8 cellular contexts compared by ENCODE assay signal in genomic region chr13:19586904-19587634, GRCh38. TPM values are rescaled to one million over a fixed set of nuclear protein-coding genes. Genes with fewer than 3 reads are reported as not detected.
DNase-seq lines count a peak whose midpoint lies in the region; ATAC-seq and TF ChIP-seq lines count a peak whose summit lies in the region.

No MANE protein-coding gene starts in this region.

- intact Hi-C loops in CD4-positive, alpha-beta memory T cell (cut with micrococcal nuclease), result loop anchor here (1.0 to 5.0 kb wide), 3 partner anchors 46 to 925 kb away; partner anchors contain the start of genes MPHOSPH8 and ZMYM2

- WGBS in trophoblast cell (ENCODE audit: extremely low coverage, insufficient coverage, insufficient read length), result no CpG with 5 or more reads among the region's 17 CpGs
- WGBS in smooth muscle cell (ENCODE audit: low lambda C conversion rate), result 68% methylated on average over 17 of the region's 17 CpGs

- ATAC-seq in GM19438 (IDR thresholded peaks at IDR 0.05; ENCODE audit: low read depth, unreplicated experiment), result peak; percentile 70
- ATAC-seq in HG03469 (IDR thresholded peaks at IDR 0.05; ENCODE audit: unreplicated experiment), result peak; percentile 64

- H4K8ac ChIP-seq in trophoblast cell (ENCODE audit: low read depth, low read length), result no peak overlapping the region

- H3K18ac ChIP-seq in trophoblast cell (ENCODE audit: low read length), result no peak overlapping the region

- H3K14ac ChIP-seq in trophoblast cell (ENCODE audit: low read length), result no peak overlapping the region

- H2AFZ ChIP-seq in trophoblast cell (ENCODE audit: insufficient read depth, low read length, poor library complexity), result no peak overlapping the region
- no peak overlapping the region for H2AFZ ChIP-seq in smooth muscle cell (ENCODE audit: low read depth)

- H3K27ac ChIP-seq in CD4-positive, alpha-beta memory T cell (ENCODE audit: low read depth, low read length), result peak overlapping the region; percentile 51
- H3K27ac ChIP-seq in trophoblast cell (ENCODE audit: low read depth, low read length) (no peak overlapping the region), smooth muscle cell (ENCODE audit: low read depth) (no peak overlapping the region)

- no peaks in the 10 kb centered on the region for H3K79me1 ChIP-seq in trophoblast cell (ENCODE audit: low read length)

- H2BK12ac ChIP-seq in trophoblast cell (ENCODE audit: low read length), result no peak overlapping the region

- peaks cover 22% of the 10 kb centered on the region for H3K4me1 ChIP-seq in CD4-positive, alpha-beta memory T cell (ENCODE audit: insufficient read depth, low read length)
- no peaks in the 10 kb centered on the region for H3K4me1 ChIP-seq in trophoblast cell (ENCODE audit: control insufficient read depth in 1 of 2, insufficient read depth in 2 of 2, low read length in 2 of 2)
- no peaks in the 10 kb centered on the region for H3K4me1 ChIP-seq in smooth muscle cell (ENCODE audit: low read depth)

- H3K4me1 Mint-ChIP-seq in CD4-positive, alpha-beta memory T cell, result peaks cover 19 to 25% (median 23%) of the 10 kb centered on the region in 4 donors
- peaks cover 20% of the 10 kb centered on the region for H3K4me1 Mint-ChIP-seq in T-helper 2 cell treated with Interferon-gamma antibody and Interleukin-4, amounts not matched to agents 5 μg/mL and 100 μg/mL, for 36 hours (ENCODE audit: low read depth)

- H2AK5ac ChIP-seq in trophoblast cell (ENCODE audit: low read length), result no peak overlapping the region

- no peak overlapping the region for H2BK5ac ChIP-seq in trophoblast cell (ENCODE audit: low read depth, low read length, poor library complexity)

- no peaks in the 10 kb centered on the region for H3K36me3 ChIP-seq in CD4-positive, alpha-beta memory T cell (ENCODE audit: insufficient read depth, low read length)
- no peaks in the 10 kb centered on the region for H3K36me3 ChIP-seq in trophoblast cell (ENCODE audit: control insufficient read depth in 1 of 2, insufficient read depth in 2 of 2, low read length in 2 of 2)
- no peaks in the 10 kb centered on the region for H3K36me3 ChIP-seq in smooth muscle cell (ENCODE audit: low read depth)

- no peak overlapping the region for H3K23ac ChIP-seq in trophoblast cell (ENCODE audit: low read length)

- H3K36me3 Mint-ChIP-seq in CD4-positive, alpha-beta memory T cell, result no peaks in the 10 kb centered on the region
- peaks cover 3% of the 10 kb centered on the region for H3K36me3 Mint-ChIP-seq in T-helper 2 cell treated with Interferon-gamma antibody and Interleukin-4, amounts not matched to agents 5 μg/mL and 100 μg/mL, for 36 hours (ENCODE audit: low read depth)

- peak overlapping the region; percentile 50 to 57 for H3K4me3 ChIP-seq in CD4-positive, alpha-beta memory T cell (ENCODE audit: low read length in 2 of 2)
- H3K4me3 ChIP-seq in astrocyte of the spinal cord (ENCODE audit: low read depth, low read length) (no peak overlapping the region), trophoblast cell (ENCODE audit: low read depth, low read length) (no peak overlapping the region), smooth muscle cell (no peak overlapping the region)

- DNase-seq in CD4-positive, alpha-beta memory T cell, result peak; percentile 68 to 88 (median 74)
- peak; percentile 77 for DNase-seq in T-helper 2 cell treated with Interferon-gamma antibody and Interleukin-4, amounts not matched to agents 5 μg/mL and 100 μg/mL, for 36 hours (ENCODE audit: low spot score)
- DNase-seq in astrocyte of the spinal cord (ENCODE audit: low read depth, low spot score) (peak; percentile 9), trophoblast cell (peak; percentile 30 to 55), NCI-H774 (lab: John Stamatoyannopoulos, UW) (no peak), smooth muscle cell (lab: John Stamatoyannopoulos, UW; ENCODE audit: unreplicated experiment) (no peak)

- peaks cover 0 to 13% (median 4%) of the 10 kb centered on the region in 8 donors for H3K9me3 Mint-ChIP-seq in CD4-positive, alpha-beta memory T cell
- peaks cover 12% of the 10 kb centered on the region for H3K9me3 Mint-ChIP-seq in T-helper 2 cell treated with Interferon-gamma antibody and Interleukin-4, amounts not matched to agents 5 μg/mL and 100 μg/mL, for 36 hours

- no peak overlapping the region for H3K4me2 ChIP-seq in trophoblast cell (ENCODE audit: low read length)
- no peak overlapping the region for H3K4me2 ChIP-seq in smooth muscle cell

- TF ChIP-seq CTCF in astrocyte of the spinal cord (IDR thresholded peaks at IDR 0.05; ENCODE audit: low read depth, low read length) (no peak), smooth muscle cell (IDR thresholded peaks at IDR 0.05; ENCODE audit: borderline replicate concordance, insufficient read depth, poor library complexity, severe bottlenecking) (no peak)

- POLR2A ChIA-PET in CD4-positive, alpha-beta memory T cell (lab: Charles Lee; ENCODE audit: partially characterized antibody), result interaction anchor here (1.8 to 1.9 kb wide), 2 partner anchors 45 to 47 kb away, joined by 3 to 8 read pairs; partner anchors contain the start of gene MPHOSPH8

- no peaks in the 10 kb centered on the region for H3K27me3 ChIP-seq in CD4-positive, alpha-beta memory T cell (ENCODE audit: insufficient read depth, low read length)
- no peaks in the 10 kb centered on the region for H3K27me3 ChIP-seq in trophoblast cell (ENCODE audit: insufficient read depth, low read length)
- H3K27me3 ChIP-seq in smooth muscle cell (ENCODE audit: low read depth), result no peaks in the 10 kb centered on the region

- no peak overlapping the region for H4K91ac ChIP-seq in trophoblast cell (ENCODE audit: low read depth, low read length)

- H3F3A ChIP-seq in smooth muscle cell (ENCODE audit: low read depth), result no peaks in the 10 kb centered on the region

- H3K9ac ChIP-seq in trophoblast cell (ENCODE audit: low read length), result no peak overlapping the region
- no peak overlapping the region for H3K9ac ChIP-seq in smooth muscle cell (ENCODE audit: low read depth)

- H3K4me3 Mint-ChIP-seq in CD4-positive, alpha-beta memory T cell, result peak overlapping the region; percentile 66 to 88 (median 79)
- H3K4me3 Mint-ChIP-seq in T-helper 2 cell treated with Interferon-gamma antibody and Interleukin-4, amounts not matched to agents 5 μg/mL and 100 μg/mL, for 36 hours, result peak overlapping the region; percentile 80

- H3K4ac ChIP-seq in trophoblast cell (ENCODE audit: low read depth, low read length), result no peak overlapping the region

- no peaks in the 10 kb centered on the region for H4K20me1 ChIP-seq in smooth muscle cell (ENCODE audit: low read depth)

- in situ Hi-C loops in astrocyte of the spinal cord (cut with HindIII; ENCODE audit: low sequenced_read_pairs), result no loop called here

- H2BK120ac ChIP-seq in trophoblast cell (ENCODE audit: insufficient read depth, low read length, poor library complexity), result no peak overlapping the region

- CTCF ChIA-PET in CD4-positive, alpha-beta memory T cell (lab: Charles Lee; ENCODE audit: partially characterized antibody), result interaction anchor here (0.9 to 2.1 kb wide), 7 partner anchors 7 to 301 kb away, joined by 3 to 9 read pairs (median 5); partner anchors contain the start of gene MPHOSPH8

- no peaks in the 10 kb centered on the region for H3K27me3 Mint-ChIP-seq in CD4-positive, alpha-beta memory T cell
- peaks cover 8% of the 10 kb centered on the region for H3K27me3 Mint-ChIP-seq in T-helper 2 cell treated with Interferon-gamma antibody and Interleukin-4, amounts not matched to agents 5 μg/mL and 100 μg/mL, for 36 hours (ENCODE audit: low read depth)

- H3K9me3 ChIP-seq in CD4-positive, alpha-beta memory T cell (ENCODE audit: control insufficient read depth in 1 of 2, low read length in 2 of 2), result no peaks in the 10 kb centered on the region
- H3K9me3 ChIP-seq in trophoblast cell (ENCODE audit: insufficient read depth, low read depth, low read length) (peaks cover 27% of the 10 kb centered on the region), smooth muscle cell (replicated peaks; ENCODE audit: low read depth) (peaks cover 6% of the 10 kb centered on the region)

- peak overlapping the region; percentile 80 to 94 (median 84) for H3K27ac Mint-ChIP-seq in CD4-positive, alpha-beta memory T cell
- H3K27ac Mint-ChIP-seq in T-helper 2 cell treated with Interferon-gamma antibody and Interleukin-4, amounts not matched to agents 5 μg/mL and 100 μg/mL, for 36 hours, result peak overlapping the region; percentile 87

- H4K12ac ChIP-seq in trophoblast cell (ENCODE audit: low read depth, low read length), result no peak overlapping the region

- H3K79me2 ChIP-seq in trophoblast cell (ENCODE audit: control insufficient read depth, insufficient read depth, low read length, poor library complexity), result no peaks in the 10 kb centered on the region
- no peaks in the 10 kb centered on the region for H3K79me2 ChIP-seq in smooth muscle cell (ENCODE audit: low read depth)

RNA-seq across cellular contexts. Expression of gene TPTE2, which starts 25.7 kb away (rescaled TPM):
- not detected for total RNA-seq in CD4-positive, alpha-beta memory T cell
- not detected for polyA plus RNA-seq in CD4-positive, alpha-beta memory T cell
- polyA plus RNA-seq in trophoblast cell (2013), result 0.07 and 0.10 TPM in 2 replicates
- not detected in 2 replicates for total RNA-seq in smooth muscle cell
- polyA plus RNA-seq in smooth muscle cell, result 0.10 TPM in 1 of 2 replicates, not detected in the other

RNA-seq across cellular contexts. Expression of gene MPHOSPH8, which starts 46.4 kb away (rescaled TPM):
- total RNA-seq in CD4-positive, alpha-beta memory T cell, result 100 to 1,000 TPM; 131 to 136 TPM
- 10 to 100 TPM in 1 of 2 donors, 1 to 10 TPM in 1; 5.6 to 24.5 TPM for polyA plus RNA-seq in CD4-positive, alpha-beta memory T cell
- polyA plus RNA-seq in trophoblast cell (2013), result 28.2 and 28.5 TPM in 2 replicates
- 8.1 and 14.0 TPM in 2 replicates for total RNA-seq in smooth muscle cell
- polyA plus RNA-seq in smooth muscle cell, result 9.4 and 10.1 TPM in 2 replicates

Comparison
In these comparisons a context has a peak if more than half of its experiments do, and no peak if none do; other contexts are left out.
1. DNase-seq: peak in CD4-positive, alpha-beta memory T cell (5 of 5), T-helper 2 cell treated with Interferon-gamma antibody and Interleukin-4, amounts not matched to agents 5 μg/mL and 100 μg/mL, for 36 hours (single experiment), astrocyte of the spinal cord (single experiment) and trophoblast cell (2 of 2); none in NCI-H774 (single experiment) and smooth muscle cell (single experiment).
2. H3K4me3 ChIP-seq: peak in CD4-positive, alpha-beta memory T cell (2 of 2); none in astrocyte of the spinal cord (single experiment), trophoblast cell (single experiment) and smooth muscle cell (single experiment).